Comparison of ENCODE assay signal across 1 cellular context in the genomic region with DNA sequence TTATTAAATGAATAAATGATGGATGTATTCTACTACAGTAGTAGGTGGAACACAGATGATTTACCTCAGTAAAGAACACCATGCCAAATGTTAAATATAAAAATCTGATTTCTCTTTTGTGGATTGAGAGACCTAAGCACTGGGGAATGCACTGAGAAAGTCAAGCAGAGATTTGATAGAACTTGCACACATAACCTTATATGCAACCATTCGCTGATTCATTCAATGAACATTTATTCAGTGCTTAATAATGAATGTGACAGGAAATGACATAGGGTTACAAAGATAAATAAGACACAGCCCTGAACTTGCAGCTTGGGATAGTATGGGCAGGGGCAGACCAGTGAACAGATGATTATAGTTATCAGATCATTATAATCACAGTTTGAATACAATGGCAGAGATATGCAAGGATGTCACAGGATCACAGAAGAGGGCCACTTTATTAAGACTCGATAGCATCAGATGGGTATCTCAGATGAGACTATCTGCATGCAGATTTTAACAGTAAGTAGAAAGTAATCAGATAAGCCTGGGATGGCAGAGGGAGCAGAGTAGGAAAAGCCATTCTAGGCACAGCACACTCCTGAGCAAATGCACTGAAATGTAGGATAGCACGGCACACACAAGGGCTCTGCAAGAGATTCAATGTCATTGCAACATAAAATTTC.
TF ChIP-seq lines count a peak whose summit lies in the region.

No MANE protein-coding gene starts in this region.

TF ChIP-seq in SK-N-SH, 30 proteins besides CTCF, POLR2A, EP300 and RAD21 (continued from another document):
- TF ChIP-seq RCOR1 (IDR thresholded peaks at IDR 0.05; ENCODE audit: low read length), result peak; percentile 70; the same call in 1 of the 2 replicates
- peak; percentile 28; the same call in 1 of the 2 replicates for TF ChIP-seq GATA2 (CRISPR knock-in tag; IDR thresholded peaks at IDR 0.05)
